Comparison of ENCODE assay signal across 25 cellular contexts in the genomic region with DNA sequence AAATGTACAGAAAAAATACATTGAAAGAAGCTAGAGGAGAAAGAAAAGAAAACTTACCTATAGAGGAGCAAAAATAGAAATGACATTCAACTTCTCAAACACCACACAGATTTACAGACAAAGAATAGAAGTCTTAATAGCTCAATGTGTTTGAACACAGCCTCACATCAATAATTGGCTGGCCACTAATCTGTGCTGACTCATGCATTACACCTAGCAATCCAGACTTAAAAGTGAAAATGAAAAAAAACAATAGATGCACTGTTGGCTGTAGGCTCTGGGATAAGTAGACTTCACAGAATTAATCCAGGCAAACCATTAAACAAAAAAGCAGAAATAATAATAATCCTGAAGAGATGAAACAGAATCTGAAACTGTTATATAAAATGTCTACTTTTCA.
DNase-seq lines count a peak whose midpoint lies in the region; ATAC-seq, FAIRE-seq and TF ChIP-seq lines count a peak whose summit lies in the region.
"Had no signal": no experiment of that assay in that cellular context is flagged by ENCODE, and none has a peak within 500 bp of the region (broad histone marks: within the 10 kb centered on the region; RNA-seq: fewer than 3 reads in every experiment).

No MANE protein-coding gene starts in this region.

- intact Hi-C loops in heart left ventricle (cut with DNase I), result no loop called here

- ATAC-seq in GM18867 (IDR thresholded peaks at IDR 0.05; ENCODE audit: unreplicated experiment) (peak; percentile 62), GM19324 (IDR thresholded peaks at IDR 0.05; ENCODE audit: low FRiP score, unreplicated experiment) (no peak), heart left ventricle (no peak)
- ATAC-seq: activated naive CD4-positive, alpha-beta T cell treated with anti-CD3 and anti-CD28 coated beads, Interleukin-2, amount 50 U/mL, for 72 hours; GM23338; lower lobe of right lung; Right ventricle myocardium inferior; stimulated activated naive CD8-positive, alpha-beta T cell treated with anti-CD3 and anti-CD28 coated beads, Interleukin-15, amount 100 ng/mL, for 72 hours had no signal

- peak; percentile 9 for DNase-seq in HPDE6-E6E7 (ENCODE audit: extremely low spot score)
- peak; percentile 39 for DNase-seq in astrocyte of the hippocampus (ENCODE audit: low read depth, low spot score)
- peak; percentile 4 for DNase-seq in urothelium cell line (ENCODE audit: low spot score)
- no peak for DNase-seq in activated CD8-positive, alpha-beta memory T cell treated with anti-CD3 and anti-CD28 coated beads, Interleukin-2, amount 50 U/mL, for 48 hours
- DNase-seq in heart left ventricle, result no peak
- DNase-seq: aorta; CD4-positive, alpha-beta T cell; central memory CD4-positive, alpha-beta T cell; GF-D8; glutamatergic neuron; Karpas-422; lower lobe of right lung; NCI-H1048; NCI-H187 treated with DMSO at 0.1 percent for 48 hours; NCI-H774; stimulated activated naive CD8-positive, alpha-beta T cell treated with anti-CD3 and anti-CD28 coated beads, Interleukin-15, amount 100 ng/mL, for 72 hours; T-helper 9 cell; tibial artery; WERI-Rb-1 had no signal

- no peak for FAIRE-seq in urothelium cell line (lab: Jason Lieb, UNC)
- FAIRE-seq: GM19239 had no signal

- H3K36me3 ChIP-seq in heart left ventricle, result no peaks in the 10 kb centered on the region
- H3K36me3 ChIP-seq: lower lobe of right lung, tibial artery, WERI-Rb-1 had no signal

- H3K27ac ChIP-seq in heart left ventricle, result no peak overlapping the region
- H3K27ac ChIP-seq: lower lobe of right lung, tibial artery, WERI-Rb-1 had no signal

- no peaks in the 10 kb centered on the region for H3K9me3 ChIP-seq in heart left ventricle
- H3K9me3 ChIP-seq: lower lobe of right lung, tibial artery had no signal

- TF ChIP-seq POLR2A in heart left ventricle (IDR thresholded peaks at IDR 0.05), result no peak

- no peaks in the 10 kb centered on the region for H3K27me3 ChIP-seq in heart left ventricle
- H3K27me3 ChIP-seq: tibial artery had no signal

- H3K4me3 ChIP-seq in heart left ventricle, result no peak overlapping the region
- H3K4me3 ChIP-seq: GM23338, lower lobe of right lung, tibial artery had no signal

- TF ChIP-seq CTCF in heart left ventricle (IDR thresholded peaks at IDR 0.05), result no peak

- H3K4me1 ChIP-seq in heart left ventricle, result no peaks in the 10 kb centered on the region
- H3K4me1 ChIP-seq: lower lobe of right lung, tibial artery had no signal

Comparison
In these comparisons a context has a peak if more than half of its experiments do, and no peak if none do; other contexts are left out.
1. DNase-seq: peak in HPDE6-E6E7 (single experiment), astrocyte of the hippocampus (single experiment) and urothelium cell line (single experiment); none in activated CD8-positive, alpha-beta memory T cell treated with anti-CD3 and anti-CD28 coated beads, Interleukin-2, amount 50 U/mL, for 48 hours (single experiment) and heart left ventricle (0 of 5).